12 cellular contexts compared by ENCODE assay signal in genomic region chr6:157768863-157769551, GRCh38.
DNase-seq lines count a peak whose midpoint lies in the region; ATAC-seq and TF ChIP-seq lines count a peak whose summit lies in the region.
"Had no signal": no experiment of that assay in that cellular context is flagged by ENCODE, and none has a peak within 500 bp of the region (broad histone marks: within the 10 kb centered on the region; RNA-seq: fewer than 3 reads in every experiment).

No MANE protein-coding gene starts in this region.

- TF ChIP-seq CTCF in RWPE1 (conservative IDR thresholded peaks at IDR 0.05; ENCODE audit: low read depth), result no peak

- peak overlapping the region; percentile 70; the same call in 1 of the 2 replicates for H3K27ac ChIP-seq in RWPE1
- H3K27ac ChIP-seq: SJSA1 had no signal

- peaks cover 15% of the 10 kb centered on the region for H3K36me3 Mint-ChIP-seq in stimulated activated naive CD8-positive, alpha-beta T cell treated with anti-CD3 and anti-CD28 coated beads, Interleukin-15, Interleukin-2, amounts not matched to agents 100 ng/mL and 50 ng/mL, for 24 hours (ENCODE audit: low read depth)
- peaks cover 2% of the 10 kb centered on the region for H3K36me3 Mint-ChIP-seq in central memory CD8-positive, alpha-beta T cell (ENCODE audit: insufficient read depth)

- H3K4me1 Mint-ChIP-seq in stimulated activated naive CD8-positive, alpha-beta T cell treated with anti-CD3 and anti-CD28 coated beads, Interleukin-15, Interleukin-2, amounts not matched to agents 100 ng/mL and 50 ng/mL, for 24 hours (ENCODE audit: low read depth), result peaks cover 90% of the 10 kb centered on the region
- peaks cover 20% of the 10 kb centered on the region for H3K4me1 Mint-ChIP-seq in central memory CD8-positive, alpha-beta T cell

- H3K27ac Mint-ChIP-seq in stimulated activated naive CD8-positive, alpha-beta T cell treated with anti-CD3 and anti-CD28 coated beads, Interleukin-15, Interleukin-2, amounts not matched to agents 100 ng/mL and 50 ng/mL, for 24 hours, result peak overlapping the region; percentile 83
- peak overlapping the region; percentile 50 for H3K27ac Mint-ChIP-seq in central memory CD8-positive, alpha-beta T cell (ENCODE audit: low read depth)

- H3K4me3 Mint-ChIP-seq in stimulated activated naive CD8-positive, alpha-beta T cell treated with anti-CD3 and anti-CD28 coated beads, Interleukin-15, Interleukin-2, amounts not matched to agents 100 ng/mL and 50 ng/mL, for 24 hours, result peak overlapping the region; percentile 39
- H3K4me3 Mint-ChIP-seq in central memory CD8-positive, alpha-beta T cell, result no peak overlapping the region

- no peak for ATAC-seq in stimulated activated naive CD8-positive, alpha-beta T cell treated with anti-CD3 and anti-CD28 coated beads, Interleukin-15, Interleukin-2, amounts not matched to agents 100 U/mL and 50 U/mL, for 24 hours
- no peak for ATAC-seq in central memory CD8-positive, alpha-beta T cell (replicated peaks; ENCODE audit: extremely low read depth, poor library complexity, severe bottlenecking)
- ATAC-seq in HG03159 (IDR thresholded peaks at IDR 0.05; ENCODE audit: unreplicated experiment) (no peak), GM18870 (IDR thresholded peaks at IDR 0.05; ENCODE audit: unreplicated experiment) (no peak), GM18519 (IDR thresholded peaks at IDR 0.05; ENCODE audit: low FRiP score, unreplicated experiment) (no peak)

- DNase-seq in stimulated activated naive CD8-positive, alpha-beta T cell treated with anti-CD3 and anti-CD28 coated beads, Interleukin-15, Interleukin-2, amounts not matched to agents 100 U/mL and 50 U/mL, for 24 hours, result no peak
- no peak for DNase-seq in RWPE1 (ENCODE audit: low spot score)
- no peak for DNase-seq in central memory CD8-positive, alpha-beta T cell (ENCODE audit: low spot score in 2 of 2)
- no peak for DNase-seq in retina
- DNase-seq: DMS79; NCI-H2171 treated with DMSO at 0.1 percent for 48 hours; NK-92 treated with Interleukin-12 subunit alpha and Interleukin-12 subunit beta, amount 100 ng/mL, for 24 hours had no signal

- CTCF ChIA-PET in RWPE1 (lab: Yijun Ruan, JAX), result no interaction called here

- H3K9me3 Mint-ChIP-seq in stimulated activated naive CD8-positive, alpha-beta T cell treated with anti-CD3 and anti-CD28 coated beads, Interleukin-15, Interleukin-2, amounts not matched to agents 100 ng/mL and 50 ng/mL, for 24 hours, result peaks cover 4% of the 10 kb centered on the region
- H3K9me3 Mint-ChIP-seq in central memory CD8-positive, alpha-beta T cell, result no peaks in the 10 kb centered on the region

- peaks cover 9% of the 10 kb centered on the region for H3K27me3 Mint-ChIP-seq in stimulated activated naive CD8-positive, alpha-beta T cell treated with anti-CD3 and anti-CD28 coated beads, Interleukin-15, Interleukin-2, amounts not matched to agents 100 ng/mL and 50 ng/mL, for 24 hours
- peaks cover 37% of the 10 kb centered on the region for H3K27me3 Mint-ChIP-seq in central memory CD8-positive, alpha-beta T cell

- POLR2A ChIA-PET in RWPE1 (lab: Yijun Ruan, JAX; ENCODE audit: low non-redundant PET), result no interaction called here
